Comparison of ENCODE assay signal across 18 cellular contexts in the genomic region with DNA sequence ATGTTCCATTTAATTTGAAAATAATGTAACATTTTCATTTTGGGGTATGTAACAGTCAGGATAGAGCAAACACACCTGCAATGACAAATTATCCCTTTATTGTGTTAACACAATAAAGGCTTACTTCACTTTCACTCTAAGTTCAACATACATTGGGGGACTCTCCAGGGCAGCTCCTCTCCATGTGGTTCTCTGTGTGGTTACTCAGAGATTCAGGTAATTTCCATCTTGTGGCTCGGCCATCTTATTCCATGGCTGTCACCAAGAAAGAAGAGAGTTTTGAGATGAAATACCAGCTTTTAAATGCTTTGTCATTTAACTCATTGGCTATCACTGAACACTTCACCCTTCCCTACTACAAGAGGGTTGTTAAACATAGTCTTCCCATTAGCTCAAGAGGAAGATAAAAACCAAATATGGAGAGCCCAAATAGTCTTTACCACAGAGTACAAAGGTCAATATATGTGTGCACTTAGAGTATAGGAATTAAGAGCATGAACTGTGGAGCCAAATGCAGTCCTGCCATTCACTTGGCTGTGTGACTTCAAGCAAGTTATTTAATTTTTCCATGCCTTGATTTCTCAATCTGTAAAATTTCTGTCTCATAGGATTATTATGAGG.
"Had no signal": no experiment of that assay in that cellular context is flagged by ENCODE, and none has a peak within 500 bp of the region (broad histone marks: within the 10 kb centered on the region; RNA-seq: fewer than 3 reads in every experiment).

No MANE protein-coding gene starts in this region.

- DNase-seq: activated B cell treated with CpG ODN at 0.5 μM for 24 hours; activated CD4-positive, alpha-beta T cell treated with anti-CD3 and anti-CD28 coated beads for 48 hours; activated CD8-positive, alpha-beta T cell treated with anti-CD3 and anti-CD28 coated beads for 36 hours; activated effector memory CD4-positive, alpha-beta T cell treated with Interleukin-2 at 50 U/mL for 16 hours; activated naive CD4-positive, alpha-beta T cell treated with anti-CD3 and anti-CD28 coated beads, Interleukin-2, amount 50 U/mL, for 16 hours; activated T-cell treated with anti-CD3 and anti-CD28 coated beads, Interleukin-2, amount 50 U/mL, for 4 hours; body of pancreas; caudate nucleus; foreskin fibroblast; glutamatergic neuron; retina; stimulated activated CD4-positive, alpha-beta T cell treated with anti-CD3 and anti-CD28 coated beads, Interleukin-4, amount 100 ng/mL, for 24 hours; stimulated activated naive CD4-positive, alpha-beta T cell treated with Interleukin-2 at 50 U/mL for 16 hours; substantia nigra; transverse colon had no signal

- H3K27me3 ChIP-seq: body of pancreas, transverse colon, vagina had no signal

- H3K36me3 ChIP-seq: transverse colon, vagina had no signal

- H3K4me1 ChIP-seq: body of pancreas, transverse colon, vagina had no signal

- H3K4me3 ChIP-seq: body of pancreas, coronary artery, transverse colon, vagina had no signal

- ATAC-seq: activated CD8-positive, alpha-beta T cell treated with anti-CD3 and anti-CD28 coated beads for 36 hours; activated T-cell treated with anti-CD3 and anti-CD28 coated beads, Interleukin-2, amount 50 U/mL, for 4 hours; body of pancreas; natural killer cell treated with Interleukin-12 subunit alpha and Interleukin-12 subunit beta and Interleukin-15 and Interleukin-18, amount 100 ng/mL, for 72 hours had no signal

- H3K27ac ChIP-seq: body of pancreas, transverse colon, vagina had no signal

- H3K9me3 ChIP-seq: body of pancreas, transverse colon, vagina had no signal
